ENCODE assay signal across 20 cellular contexts in the genomic region with DNA sequence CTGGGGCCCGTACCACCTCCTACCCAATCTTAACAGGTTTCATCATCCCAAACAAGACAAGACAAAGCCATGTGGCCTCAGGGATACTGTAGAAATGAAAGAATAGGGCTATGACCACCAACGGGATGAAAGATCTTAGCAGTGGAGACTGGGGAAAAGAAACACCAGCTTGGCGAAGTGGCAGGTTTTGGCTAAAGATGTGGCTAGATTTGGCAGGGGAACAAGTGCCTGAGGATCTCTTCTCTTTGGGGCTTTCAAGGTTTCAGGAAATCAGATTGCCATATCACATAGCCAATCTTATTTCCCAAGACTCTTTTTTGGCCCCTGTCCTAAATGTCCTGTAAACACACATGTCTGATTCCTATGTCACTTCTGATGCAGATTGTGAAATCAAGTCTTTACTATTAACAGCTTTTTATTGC. TPM values are rescaled to one million over a fixed set of nuclear protein-coding genes. Genes with fewer than 3 reads are reported as not detected.
DNase-seq lines count a peak whose midpoint lies in the region; ATAC-seq, FAIRE-seq and TF ChIP-seq lines count a peak whose summit lies in the region.
"Had no signal": no experiment of that assay in that cellular context is flagged by ENCODE, and none has a peak within 500 bp of the region (broad histone marks: within the 10 kb centered on the region; RNA-seq: fewer than 3 reads in every experiment).

No MANE protein-coding gene starts in this region.

- in situ Hi-C loops in gastrocnemius medialis (cut with MboI; ENCODE audit: low sequenced_read_pairs in 4 of 4), result no loop called here

- ATAC-seq in RWPE2 (ENCODE audit: low read depth) (peak; percentile 31; the same call in 2 of the 3 replicates), HG02970 (IDR thresholded peaks at IDR 0.05; ENCODE audit: low FRiP score, unreplicated experiment) (no peak), gastrocnemius medialis (no peak)
- ATAC-seq: activated CD8-positive, alpha-beta T cell treated with anti-CD3 and anti-CD28 coated beads for 36 hours; activated T-cell treated with anti-CD3 and anti-CD28 coated beads, Interleukin-2, amount 50 U/mL, for 72 hours; left ventricle myocardium superior had no signal

- H3K27ac ChIP-seq in A673 (ENCODE audit: low read depth, low read length, poor library complexity, severe bottlenecking), result no peak overlapping the region
- H3K27ac ChIP-seq in RWPE2 (ENCODE audit: poor library complexity, severe bottlenecking), result no peak overlapping the region
- peak overlapping the region; percentile 29 to 33 for H3K27ac ChIP-seq in kidney (ENCODE audit: low read depth in 2 of 2, low read length in 2 of 2)
- no peak overlapping the region for H3K27ac ChIP-seq in gastrocnemius medialis

- no peaks in the 10 kb centered on the region for H3K4me1 ChIP-seq in A673 (ENCODE audit: insufficient read depth, low read length, poor library complexity, severe bottlenecking)
- H3K4me1 ChIP-seq in RWPE2 (ENCODE audit: insufficient read depth, poor library complexity, severe bottlenecking), result no peaks in the 10 kb centered on the region
- H3K4me1 ChIP-seq in kidney (ENCODE audit: control insufficient read depth in 1 of 2, insufficient read depth in 1 of 2, low read depth in 1 of 2, low read length in 2 of 2), result peaks cover 5 to 19% of the 10 kb centered on the region in 2 donors
- H3K4me1 ChIP-seq in gastrocnemius medialis, result no peaks in the 10 kb centered on the region
- H3K4me1 ChIP-seq: HAP-1 had no signal

- no peaks in the 10 kb centered on the region for H3K9me3 ChIP-seq in A673 (ENCODE audit: low read depth, low read length, poor library complexity, severe bottlenecking)
- no peaks in the 10 kb centered on the region for H3K9me3 ChIP-seq in RWPE2 (ENCODE audit: severe bottlenecking)
- H3K9me3 ChIP-seq in kidney (ENCODE audit: control insufficient read depth in 1 of 2, low read length in 2 of 2), result no peaks in the 10 kb centered on the region
- H3K9me3 ChIP-seq in gastrocnemius medialis, result no peaks in the 10 kb centered on the region
- H3K9me3 ChIP-seq: HAP-1, MG63 had no signal

- H3K36me3 ChIP-seq in A673 (ENCODE audit: insufficient read depth, low read length, poor library complexity, severe bottlenecking) (no peaks in the 10 kb centered on the region), RWPE2 (ENCODE audit: low read depth) (no peaks in the 10 kb centered on the region), kidney (ENCODE audit: control insufficient read depth in 1 of 2, insufficient read depth in 2 of 2, low read length in 2 of 2) (no peaks in the 10 kb centered on the region), gastrocnemius medialis (no peaks in the 10 kb centered on the region)
- H3K36me3 ChIP-seq: HAP-1, MG63 had no signal

- H3K27me3 ChIP-seq in A673 (replicated peaks; ENCODE audit: insufficient read depth, low read depth, low read length, poor library complexity) (no peaks in the 10 kb centered on the region), RWPE2 (ENCODE audit: insufficient read depth, poor library complexity, severe bottlenecking) (peaks cover 5% of the 10 kb centered on the region), gastrocnemius medialis (peaks cover 0 to 9% (median 3%) of the 10 kb centered on the region in 3 donors)

- no peak for TF ChIP-seq POLR2A in gastrocnemius medialis (IDR thresholded peaks at IDR 0.05)

- H3K9ac ChIP-seq in kidney (ENCODE audit: low read length in 2 of 2), result no peak overlapping the region

- no peak overlapping the region for H3K4me3 ChIP-seq in A673 (ENCODE audit: low read depth, low read length, poor library complexity, severe bottlenecking)
- no peak overlapping the region for H3K4me3 ChIP-seq in RWPE2 (ENCODE audit: severe bottlenecking)
- H3K4me3 ChIP-seq in kidney (ENCODE audit: low read length in 2 of 2), result peak overlapping the region in 1 of 2 donors; percentile 9
- H3K4me3 ChIP-seq in gastrocnemius medialis, result no peak overlapping the region
- H3K4me3 ChIP-seq: HAP-1, MG63 had no signal

- POLR2A ChIA-PET in A673 (lab: Charles Lee; ENCODE audit: low non-redundant PET), result no interaction called here

- no TSS peak for BruUV-seq in A673 (replicated peaks; lab: Mats Ljungman, UMichigan)

- FAIRE-seq in kidney (lab: Jason Lieb, UNC), result no peak
- FAIRE-seq: HTR-8/SVneo, urothelium cell line had no signal

- no peak for TF ChIP-seq CTCF in A673 (conservative IDR thresholded peaks at IDR 0.05; ENCODE audit: low read depth, low read length)
- TF ChIP-seq CTCF in RWPE2 (IDR thresholded peaks at IDR 0.05; ENCODE audit: poor library complexity, severe bottlenecking), result no peak
- TF ChIP-seq CTCF in kidney (IDR thresholded peaks at IDR 0.05; ENCODE audit: borderline replicate concordance, extremely low read depth, insufficient read depth), result no peak
- no peak for TF ChIP-seq CTCF in gastrocnemius medialis (IDR thresholded peaks at IDR 0.05 in 4 of 5, conservative IDR thresholded peaks at IDR 0.05 in 1 of 5)

- DNase-seq in A673 (ENCODE audit: low spot score), result peak; percentile 1
- no peak for DNase-seq in RWPE2 (ENCODE audit: low spot score)
- DNase-seq in kidney, result no peak
- DNase-seq in gastrocnemius medialis, result no peak
- DNase-seq in dermis blood vessel endothelial cell, result no peak
- DNase-seq: activated CD8-positive, alpha-beta T cell treated with anti-CD3 and anti-CD28 coated beads for 36 hours; activated naive CD8-positive, alpha-beta T cell treated with anti-CD3 and anti-CD28 coated beads for 36 hours; activated T-cell treated with anti-CD3 and anti-CD28 coated beads, Interleukin-2, amount 50 U/mL, for 72 hours; GF-D8; left ventricle myocardium superior; MG63; NCI-H1930; NCI-H510A; OCI-M1; stimulated activated naive CD4-positive, alpha-beta T cell had no signal

- CTCF ChIA-PET in A673 (lab: Charles Lee), result no interaction called here

- intact Hi-C loops in A673 (cut with micrococcal nuclease; ENCODE audit: unreplicated experiment) (no loop called here), kidney (cut with DNase I) (no loop called here), gastrocnemius medialis (cut with DNase I; ENCODE audit: low total_unique reads) (no loop called here)

RNA-seq across cellular contexts. Expression of gene KRT24, which starts 6.9 kb away (rescaled TPM):
- not detected in 2 replicates for total RNA-seq in A673 (2021)
- 0.31 TPM for total RNA-seq in kidney
- polyA plus RNA-seq in kidney (ENCODE audit: insufficient read depth, low read depth, low replicate concordance), result not detected
- not detected for total RNA-seq in gastrocnemius medialis
- not detected in 2 replicates for total RNA-seq in dermis blood vessel endothelial cell
- total RNA-seq: activated CD8-positive, alpha-beta T cell treated with anti-CD3 and anti-CD28 coated beads for 36 hours; activated naive CD8-positive, alpha-beta T cell treated with anti-CD3 and anti-CD28 coated beads for 36 hours; activated T-cell treated with anti-CD3 and anti-CD28 coated beads, Interleukin-2, amount 50 U/mL, for 72 hours; left ventricle myocardium superior; posterior vena cava had no signal

RNA-seq across cellular contexts. Expression of gene KRT222, which starts 31.7 kb away (rescaled TPM):
- total RNA-seq in A673 (2021), result not detected in 2 replicates
- 6.6 TPM for total RNA-seq in kidney
- polyA plus RNA-seq in kidney (ENCODE audit: insufficient read depth, low read depth, low replicate concordance), result 1.2 TPM
- not detected for total RNA-seq in gastrocnemius medialis
- total RNA-seq in dermis blood vessel endothelial cell, result 0.34 and 0.79 TPM in 2 replicates
- total RNA-seq: activated CD8-positive, alpha-beta T cell treated with anti-CD3 and anti-CD28 coated beads for 36 hours; activated T-cell treated with anti-CD3 and anti-CD28 coated beads, Interleukin-2, amount 50 U/mL, for 72 hours; left ventricle myocardium superior had no signal

RNA-seq across cellular contexts. Expression of gene SMARCE1, which starts 49.0 kb away (rescaled TPM):
- total RNA-seq in A673 (2021) (91.4 and 108 TPM in 2 replicates), kidney (112 TPM), gastrocnemius medialis (10 to 100 TPM; 48.0 to 74.7 (median 64.5) TPM), dermis blood vessel endothelial cell (91.9 and 102 TPM in 2 replicates)
- 73.4 TPM for polyA plus RNA-seq in kidney (ENCODE audit: insufficient read depth, low read depth, low replicate concordance)

RNA-seq across cellular contexts. Expression of gene KRT25, which starts 58.5 kb away (rescaled TPM):
- 0.28 and 0.42 TPM in 2 replicates for total RNA-seq in A673 (2021)
- total RNA-seq in kidney, result not detected
- polyA plus RNA-seq in kidney (ENCODE audit: insufficient read depth, low read depth, low replicate concordance), result not detected
- not detected for total RNA-seq in gastrocnemius medialis
- total RNA-seq in dermis blood vessel endothelial cell, result not detected in 2 replicates
- total RNA-seq: activated CD8-positive, alpha-beta T cell treated with anti-CD3 and anti-CD28 coated beads for 36 hours; activated naive CD8-positive, alpha-beta T cell treated with anti-CD3 and anti-CD28 coated beads for 36 hours; activated T-cell treated with anti-CD3 and anti-CD28 coated beads, Interleukin-2, amount 50 U/mL, for 72 hours; left ventricle myocardium superior; posterior vena cava had no signal

Comparison
In these comparisons a context has a peak if more than half of its experiments do, and no peak if none do; other contexts are left out.
1. H3K27ac ChIP-seq: peak in kidney (2 of 2); none in A673 (single experiment), RWPE2 (single experiment) and gastrocnemius medialis (0 of 4).